21 cellular contexts compared by ENCODE assay signal in genomic region chr3:191727338-191727737, GRCh38.
"Had no signal": no experiment of that assay in that cellular context is flagged by ENCODE, and none has a peak within 500 bp of the region (broad histone marks: within the 10 kb centered on the region; RNA-seq: fewer than 3 reads in every experiment).

No MANE protein-coding gene starts in this region.

- H3K27ac ChIP-seq: coronary artery, dorsolateral prefrontal cortex, esophagus muscularis mucosa, foreskin keratinocyte, heart left ventricle, hepatocyte, left ventricle myocardium inferior, lower lobe of right lung had no signal

- H3K4me1 ChIP-seq: esophagus muscularis mucosa, foreskin keratinocyte, left ventricle myocardium inferior, lower lobe of right lung had no signal

- ATAC-seq: foreskin keratinocyte, heart left ventricle, left cardiac atrium, lower lobe of right lung, mucosa of descending colon had no signal

- H3K4me3 ChIP-seq: coronary artery, dorsolateral prefrontal cortex, esophagus muscularis mucosa, heart left ventricle, hepatocyte, left ventricle myocardium inferior, lower lobe of right lung, mucosa of descending colon had no signal

- H3K9me3 ChIP-seq: esophagus muscularis mucosa, heart left ventricle, left ventricle myocardium inferior, lower lobe of right lung, mucosa of descending colon had no signal

- DNase-seq: dermis blood vessel endothelial cell; dorsolateral prefrontal cortex; effector CD4-positive, alpha-beta T cell; effector memory CD4-positive, alpha-beta T cell; foreskin keratinocyte; heart left ventricle; hypothalamus; immature natural killer cell; islet precursor cell; left cardiac atrium; left ventricle myocardium inferior; lower lobe of right lung; mesenchymal stem cell; mucosa of descending colon; naive B cell had no signal

- H3K36me3 ChIP-seq: esophagus muscularis mucosa, heart left ventricle, left ventricle myocardium inferior, lower lobe of right lung had no signal

- FAIRE-seq: colon, endothelial cell of umbilical vein, frontal cortex had no signal

- H3K27me3 ChIP-seq: esophagus muscularis mucosa, foreskin keratinocyte, heart left ventricle, hepatocyte had no signal
